ENCODE assay signal across 25 cellular contexts in the genomic region with DNA sequence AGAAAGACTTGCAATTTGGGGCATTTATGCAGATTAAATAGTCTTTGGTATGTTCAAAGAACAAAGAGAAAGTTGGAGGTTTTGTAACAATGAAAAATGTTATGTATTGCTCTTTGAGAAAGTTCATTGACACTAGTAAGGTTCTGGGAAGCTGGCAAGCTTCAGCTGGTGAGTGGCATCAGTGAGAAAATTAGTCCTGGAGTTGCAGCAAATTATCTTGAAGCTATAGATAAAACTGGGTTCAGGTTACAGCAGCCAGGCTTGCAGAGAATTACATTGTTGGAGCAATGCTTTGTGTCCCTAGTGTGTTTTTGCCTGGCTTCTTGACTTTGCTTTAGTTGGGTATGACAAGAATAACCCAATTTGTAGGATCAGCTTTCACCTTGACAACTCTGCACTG.
"Had no signal": no experiment of that assay in that cellular context is flagged by ENCODE, and none has a peak within 500 bp of the region (broad histone marks: within the 10 kb centered on the region; RNA-seq: fewer than 3 reads in every experiment).

No MANE protein-coding gene starts in this region.

- H3K9me3 ChIP-seq: adrenal gland, ascending aorta, left lung, neutrophil, ovary, psoas muscle, thoracic aorta, vagina had no signal

- ATAC-seq: activated naive CD4-positive, alpha-beta T cell treated with anti-CD3 and anti-CD28 coated beads, Interleukin-2, amount 50 U/mL, for 72 hours; activated T-helper 17 cell treated with anti-CD3 and anti-CD28 coated beads, Interleukin-2, amount 50 U/mL, for 72 hours; left lung; natural killer cell treated with Interleukin-12 subunit alpha and Interleukin-12 subunit beta and Interleukin-15 and Interleukin-18, amount 100 ng/mL, for 72 hours; psoas muscle; WTC11 had no signal

- H3K27me3 ChIP-seq: adrenal gland, ascending aorta, left lung, neutrophil, ovary, vagina had no signal

- H3K36me3 ChIP-seq: adrenal gland, ascending aorta, left lung, neutrophil, ovary, thoracic aorta, vagina had no signal

- DNase-seq: activated CD8-positive, alpha-beta memory T cell treated with anti-CD3 and anti-CD28 coated beads, Interleukin-2, amount 50 U/mL, for 4 hours; activated T-cell treated with anti-CD3 and anti-CD28 coated beads, Interleukin-2, amount 50 U/mL, for 24 hours; cerebellar nuclear complex; cortex of kidney; foreskin melanocyte; glutamatergic neuron; hypothalamus; kidney; left lung; ovary; psoas muscle; right cardiac atrium; stimulated activated CD4-positive, alpha-beta T cell treated with anti-CD3 and anti-CD28 coated beads, Interleukin-4, amount 100 ng/mL, for 24 hours; stimulated activated naive CD4-positive, alpha-beta T cell treated with Interleukin-2 at 50 U/mL for 16 hours; T1000 had no signal

- H3K4me3 ChIP-seq: adrenal gland, ascending aorta, left lung, ovary, psoas muscle, thoracic aorta, vagina had no signal

- H3K4me1 ChIP-seq: adrenal gland, left lung, psoas muscle, vagina had no signal

- H3K27ac ChIP-seq: adrenal gland, ascending aorta, left lung, neutrophil, ovary, psoas muscle, thoracic aorta, vagina had no signal

- FAIRE-seq: endometrium, kidney had no signal
